In the genomic region with DNA sequence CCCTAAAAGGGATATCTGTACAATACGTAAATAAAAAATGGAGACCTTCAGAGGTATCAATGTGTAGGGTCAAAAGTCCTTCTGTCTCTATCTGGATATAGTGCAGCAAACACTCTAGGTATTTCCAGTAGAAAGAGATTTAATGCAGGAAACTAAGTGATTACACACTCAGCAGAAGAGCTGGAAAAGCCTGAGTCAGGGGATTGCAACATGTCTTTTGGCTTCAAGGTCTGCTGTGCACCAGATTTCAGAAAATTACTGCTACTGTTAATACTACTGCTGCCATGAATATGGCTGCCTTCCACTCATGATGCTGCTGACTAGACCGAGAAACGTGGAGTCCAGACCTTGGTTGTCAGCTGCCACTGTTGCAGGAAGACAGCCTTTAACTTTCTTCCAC, we compare ENCODE assay signal across 31 cellular contexts.
DNase-seq lines count a peak whose midpoint lies in the region; ATAC-seq and TF ChIP-seq lines count a peak whose summit lies in the region.
"Had no signal": no experiment of that assay in that cellular context is flagged by ENCODE, and none has a peak within 500 bp of the region (broad histone marks: within the 10 kb centered on the region; RNA-seq: fewer than 3 reads in every experiment).

No MANE protein-coding gene starts in this region.

- H3K4me3 Mint-ChIP-seq in naive thymus-derived CD8-positive, alpha-beta T cell = no peak overlapping the region
- H3K4me3 Mint-ChIP-seq: activated T-cell treated with anti-CD3 and anti-CD28 coated beads, Interleukin-2, amount 50 U/mL, for 72 hours; naive thymus-derived CD4-positive, alpha-beta T cell; type B pancreatic cell had no signal

- POLR2A ChIA-PET in naive thymus-derived CD8-positive, alpha-beta T cell (lab: Charles Lee) = no interaction called here

- no peaks in the 10 kb centered on the region for H3K4me1 ChIP-seq in adipocyte (ENCODE audit: control insufficient read depth, insufficient read depth, low read length)
- H3K4me1 ChIP-seq: esophagus muscularis mucosa had no signal

- peaks cover 10 to 20% (median 11%) of the 10 kb centered on the region in 5 donors for H3K27me3 Mint-ChIP-seq in naive thymus-derived CD8-positive, alpha-beta T cell

- H3K9ac ChIP-seq in adipocyte (ENCODE audit: low read length) = no peak overlapping the region
- H3K9ac ChIP-seq: KMS-11 had no signal

- H3K27ac Mint-ChIP-seq in naive thymus-derived CD8-positive, alpha-beta T cell = no peak overlapping the region
- H3K27ac Mint-ChIP-seq: activated T-cell treated with anti-CD3 and anti-CD28 coated beads, Interleukin-2, amount 50 U/mL, for 72 hours; naive thymus-derived CD4-positive, alpha-beta T cell; type B pancreatic cell had no signal

- no peaks in the 10 kb centered on the region for H3K9me3 ChIP-seq in adipocyte (ENCODE audit: control insufficient read depth, low read length)
- H3K9me3 ChIP-seq: esophagus muscularis mucosa had no signal

- H3K27me3 ChIP-seq in adipocyte (replicated peaks; ENCODE audit: control insufficient read depth, insufficient read depth, low read length) = no peaks in the 10 kb centered on the region
- H3K27me3 ChIP-seq: esophagus muscularis mucosa had no signal

- no peaks in the 10 kb centered on the region for H3K36me3 Mint-ChIP-seq in naive thymus-derived CD8-positive, alpha-beta T cell
- H3K36me3 Mint-ChIP-seq: naive thymus-derived CD4-positive, alpha-beta T cell; type B pancreatic cell had no signal

- no peaks in the 10 kb centered on the region for H3K36me3 ChIP-seq in adipocyte (ENCODE audit: control insufficient read depth, insufficient read depth, low read length, severe bottlenecking)
- H3K36me3 ChIP-seq: esophagus muscularis mucosa had no signal

- peaks cover 0 to 2% (median 0%) of the 10 kb centered on the region in 9 donors for H3K9me3 Mint-ChIP-seq in naive thymus-derived CD8-positive, alpha-beta T cell
- H3K9me3 Mint-ChIP-seq: activated T-cell treated with anti-CD3 and anti-CD28 coated beads, Interleukin-2, amount 50 U/mL, for 72 hours; naive thymus-derived CD4-positive, alpha-beta T cell; type B pancreatic cell had no signal

- TF ChIP-seq CTCF in AG10803 (conservative IDR thresholded peaks at IDR 0.05; ENCODE audit: low read length) (no peak), fibroblast of villous mesenchyme (IDR thresholded peaks at IDR 0.05; ENCODE audit: insufficient read depth, low read depth, low read length) (no peak)

- peak; percentile 23 for DNase-seq in AG10803 (ENCODE audit: low read depth)
- DNase-seq in LHCN-M2 (ENCODE audit: low read depth) = peak; percentile 43
- peak; percentile 66 for DNase-seq in adipocyte (ENCODE audit: low read depth)
- peak; percentile 6 for DNase-seq in fibroblast of villous mesenchyme (ENCODE audit: low read depth)
- no peak for DNase-seq in NCI-H524 treated with DMSO at 0.1 percent for 48 hours (lab: John Stamatoyannopoulos, UW)
- DNase-seq in cerebellar cortex (ENCODE audit: low spot score) = no peak
- DNase-seq in naive thymus-derived CD8-positive, alpha-beta T cell = no peak
- no peak for DNase-seq in GOT3 (lab: John Stamatoyannopoulos, UW)
- DNase-seq: activated CD4-positive, alpha-beta T cell treated with anti-CD3 and anti-CD28 coated beads, Interleukin-2, amount 50 U/mL, for 4 hours; activated CD4-positive, CD25-positive, alpha-beta regulatory T cell; activated naive CD4-positive, alpha-beta T cell; activated T-cell treated with anti-CD3 and anti-CD28 coated beads, Interleukin-2, amount 50 U/mL, for 72 hours; amniotic stem cell; C1 segment of cervical spinal cord; cortex of kidney; islet precursor cell; left ventricle myocardium superior; midbrain; naive thymus-derived CD4-positive, alpha-beta T cell; NCI-H1092; NCI-H187; NCI-H2171 treated with DMSO at 0.1 percent for 48 hours; NCI-H510A treated with DMSO at 0.1 percent for 48 hours; nucleus accumbens; SIG-M5; stimulated activated CD4-positive, alpha-beta T cell treated with anti-CD3 and anti-CD28 coated beads, Interleukin-2, amount 100 ng/mL, for 24 hours had no signal

- H3K4me3 ChIP-seq in AG10803 (ENCODE audit: low read length) (no peak overlapping the region), adipocyte (ENCODE audit: low read length) (no peak overlapping the region), fibroblast of villous mesenchyme (ENCODE audit: low read depth, low read length) (no peak overlapping the region)
- H3K4me3 ChIP-seq: esophagus muscularis mucosa, GM12878 had no signal

- no peak for ATAC-seq in naive thymus-derived CD8-positive, alpha-beta T cell
- ATAC-seq: activated T-cell treated with anti-CD3 and anti-CD28 coated beads, Interleukin-2, amount 50 U/mL, for 72 hours; GM12878; left ventricle myocardium superior; naive thymus-derived CD4-positive, alpha-beta T cell; Panc1 had no signal

- no peaks in the 10 kb centered on the region for H3K4me1 Mint-ChIP-seq in naive thymus-derived CD8-positive, alpha-beta T cell
- H3K4me1 Mint-ChIP-seq: naive thymus-derived CD4-positive, alpha-beta T cell had no signal

Comparison
In these comparisons a context has a peak if more than half of its experiments do, and no peak if none do; other contexts are left out.
1. DNase-seq: peak in AG10803 (single experiment), LHCN-M2 (single experiment), adipocyte (single experiment) and fibroblast of villous mesenchyme (single experiment); none in NCI-H524 treated with DMSO at 0.1 percent for 48 hours (single experiment), cerebellar cortex (single experiment), naive thymus-derived CD8-positive, alpha-beta T cell (0 of 10) and GOT3 (single experiment).